ENCODE assay signal across 9 cellular contexts in the genomic region with DNA sequence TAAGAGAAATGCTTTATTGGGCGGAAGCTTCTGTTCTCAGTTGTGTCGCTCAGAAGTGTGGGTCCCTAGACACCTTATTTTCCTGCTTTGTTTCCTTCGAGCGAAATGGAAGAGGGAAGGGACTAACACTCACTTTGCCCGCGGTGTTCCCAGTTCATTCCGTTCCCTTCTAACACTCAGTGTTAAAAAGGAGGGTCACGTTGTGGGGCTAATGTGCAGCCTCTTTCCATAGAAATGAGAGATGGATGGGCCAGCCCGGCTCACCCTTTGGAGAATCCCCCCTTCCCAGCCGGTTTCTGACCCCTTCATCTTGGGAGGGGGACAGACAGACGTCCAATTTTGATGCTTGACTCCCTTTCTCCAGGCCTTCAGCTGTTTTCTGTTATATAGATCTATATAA. TPM values are rescaled to one million over a fixed set of nuclear protein-coding genes. Genes with fewer than 3 reads are reported as not detected.
DNase-seq lines count a peak whose midpoint lies in the region; ATAC-seq, FAIRE-seq and TF ChIP-seq lines count a peak whose summit lies in the region.
"Had no signal": no experiment of that assay in that cellular context is flagged by ENCODE, and none has a peak within 500 bp of the region (broad histone marks: within the 10 kb centered on the region; RNA-seq: fewer than 3 reads in every experiment).

No MANE protein-coding gene starts in this region.

- no peak for TF ChIP-seq CTCF in HepG2 (CRISPR knock-in tag; IDR thresholded peaks at IDR 0.05)

- FAIRE-seq in HepG2 (lab: Jason Lieb, UNC) = no peak

- no peak for DNase-seq in activated T-cell treated with anti-CD3 and anti-CD28 coated beads, Interleukin-2, amount 50 U/mL, for 72 hours
- DNase-seq in activated T-cell treated with anti-CD3 and anti-CD28 coated beads for 4 hours (no peak), HepG2 (ENCODE audit: low spot score) (no peak), GDM1 (lab: John Stamatoyannopoulos, UW) (no peak), cerebellar cortex (ENCODE audit: low spot score) (no peak)

- peak overlapping the region; percentile 96 for H3K4me2 ChIP-seq in HepG2 (ENCODE audit: low read depth, low read length)

- H3K9ac ChIP-seq in HepG2 (ENCODE audit: insufficient read depth, low read depth, low read length) = peak overlapping the region; percentile 92
- H3K9ac ChIP-seq in subcutaneous abdominal adipose tissue (ENCODE audit: low read length in 5 of 5) = peak overlapping the region in 1 of 5 donors; percentile 46

- TF ChIP-seq RAD21 in HepG2 (CRISPR knock-in tag; IDR thresholded peaks at IDR 0.05) = no peak

- no peaks in the 10 kb centered on the region for H3K9me3 ChIP-seq in HepG2 (ENCODE audit: low read length)
- no peaks in the 10 kb centered on the region for H3K9me3 ChIP-seq in subcutaneous abdominal adipose tissue (ENCODE audit: control insufficient read depth in 5 of 5, low read length in 5 of 5)

- H3K4me1 Mint-ChIP-seq in activated T-cell treated with anti-CD3 and anti-CD28 coated beads, Interleukin-2, amount 50 U/mL, for 72 hours (ENCODE audit: low read depth) = peaks cover 47% of the 10 kb centered on the region
- peaks cover 45% of the 10 kb centered on the region for H3K4me1 Mint-ChIP-seq in activated naive CD8-positive, alpha-beta T cell (ENCODE audit: low read depth)

- TSS peak; percentile 41 for BruUV-seq in HepG2 (replicated peaks; lab: Mats Ljungman, UMichigan)

- H3K27ac Mint-ChIP-seq in activated T-cell treated with anti-CD3 and anti-CD28 coated beads, Interleukin-2, amount 50 U/mL, for 72 hours = peak overlapping the region; percentile 17
- H3K27ac Mint-ChIP-seq in activated naive CD8-positive, alpha-beta T cell = no peak overlapping the region

- CTCF ChIA-PET in HepG2 (lab: Yijun Ruan, JAX; ENCODE audit: low intra/inter-chr PET ratio, low total read pairs) = no interaction called here

- no peak for TF ChIP-seq EP300 in HepG2 (IDR thresholded peaks at IDR 0.05; ENCODE audit: low read depth in 2 of 2, low read length in 2 of 2)
- no peak for TF ChIP-seq EP300 in HepG2 (CRISPR knock-in tag; IDR thresholded peaks at IDR 0.05; ENCODE audit: borderline replicate concordance)

- H3K36me3 ChIP-seq in HepG2 (replicated peaks in 1 of 2; ENCODE audit: control insufficient read depth in 1 of 2, insufficient read depth in 2 of 2, low read length in 2 of 2) (peaks cover 9 to 30% of the 10 kb centered on the region in 2 experiments), subcutaneous abdominal adipose tissue (ENCODE audit: control insufficient read depth in 5 of 5, insufficient read depth in 5 of 5, low read length in 5 of 5) (peaks cover 0 to 9% (median 0%) of the 10 kb centered on the region in 5 donors)

- H3K9me3 Mint-ChIP-seq in activated T-cell treated with anti-CD3 and anti-CD28 coated beads, Interleukin-2, amount 50 U/mL, for 72 hours = no peaks in the 10 kb centered on the region
- no peaks in the 10 kb centered on the region for H3K9me3 Mint-ChIP-seq in activated naive CD8-positive, alpha-beta T cell (ENCODE audit: low read depth)

- H4K20me1 ChIP-seq in HepG2 (ENCODE audit: insufficient read depth, low read length) = peaks cover 46% of the 10 kb centered on the region

- WGBS in HepG2 (ENCODE audit: low lambda C conversion rate) = 11% methylated on average over 11 of the region's 11 CpGs

- H3K79me2 ChIP-seq in HepG2 (ENCODE audit: insufficient read depth, low read length) = peaks cover 71% of the 10 kb centered on the region

- H3K27me3 ChIP-seq in HepG2 (ENCODE audit: control insufficient read depth in 1 of 2, insufficient read depth in 2 of 2, low read length in 2 of 2) (no peaks in the 10 kb centered on the region; a peak in 1 of 5 replicates), subcutaneous abdominal adipose tissue (ENCODE audit: control insufficient read depth in 5 of 5, insufficient read depth in 4 of 5, low read length in 5 of 5) (no peaks in the 10 kb centered on the region)

- H3K27me3 Mint-ChIP-seq in activated T-cell treated with anti-CD3 and anti-CD28 coated beads, Interleukin-2, amount 50 U/mL, for 72 hours (ENCODE audit: low read depth) = no peaks in the 10 kb centered on the region
- no peaks in the 10 kb centered on the region for H3K27me3 Mint-ChIP-seq in activated naive CD8-positive, alpha-beta T cell

- H3K27ac ChIP-seq in HepG2 (ENCODE audit: extremely low read length, insufficient read depth, low read length) = peak overlapping the region; percentile 83
- H3K27ac ChIP-seq in subcutaneous abdominal adipose tissue (ENCODE audit: low read depth, low read length) = no peak overlapping the region
- H3K27ac ChIP-seq: C4-2B had no signal

- H3K36me3 Mint-ChIP-seq in activated T-cell treated with anti-CD3 and anti-CD28 coated beads, Interleukin-2, amount 50 U/mL, for 72 hours (ENCODE audit: insufficient read depth in 2 of 2) = peaks cover 0 to 1% of the 10 kb centered on the region in 2 donors
- no peaks in the 10 kb centered on the region for H3K36me3 Mint-ChIP-seq in activated naive CD8-positive, alpha-beta T cell

- H3K4me1 ChIP-seq in HepG2 (ENCODE audit: insufficient read depth, low read length) (peaks cover 59% of the 10 kb centered on the region), subcutaneous abdominal adipose tissue (ENCODE audit: control insufficient read depth in 5 of 5, insufficient read depth in 5 of 5, low read length in 5 of 5) (peaks cover 4 to 54% (median 27%) of the 10 kb centered on the region in 5 donors)

- H2AFZ ChIP-seq in HepG2 (ENCODE audit: low read length) = no peak overlapping the region

- ATAC-seq in activated T-cell treated with anti-CD3 and anti-CD28 coated beads, Interleukin-2, amount 50 U/mL, for 72 hours (replicated peaks in 1 of 2) = no peak
- ATAC-seq in HepG2 (no peak), HG02642 (IDR thresholded peaks at IDR 0.05; ENCODE audit: poor library complexity, unreplicated experiment) (no peak)

- peak overlapping the region; percentile 88 to 96 (median 90) for H3K4me3 ChIP-seq in HepG2 (replicated peaks in 1 of 3; ENCODE audit: insufficient read depth in 1 of 3, low read depth in 2 of 3, low read length in 3 of 3)
- H3K4me3 ChIP-seq in subcutaneous abdominal adipose tissue (ENCODE audit: low read depth in 1 of 5, low read length in 5 of 5) = peak overlapping the region in 4 of 5 donors; percentile 66 to 76 (median 72)

- H3K4me3 Mint-ChIP-seq in activated T-cell treated with anti-CD3 and anti-CD28 coated beads, Interleukin-2, amount 50 U/mL, for 72 hours = peak overlapping the region; percentile 83 to 99
- H3K4me3 Mint-ChIP-seq in activated naive CD8-positive, alpha-beta T cell = peak overlapping the region; percentile 89

- POLR2A ChIA-PET in HepG2 (lab: Yijun Ruan, JAX) = no interaction called here

- in situ Hi-C loops in HepG2 (cut with HindIII; ENCODE audit: extremely low pct_ligation_motif_present, low pct_unique_long_range_greater_than_20kb) = no loop called here

- no peak for TF ChIP-seq POLR2A in HepG2 (IDR thresholded peaks at IDR 0.05; ENCODE audit: insufficient read depth in 1 of 2, low read depth in 2 of 2, low read length in 2 of 2)

- intact Hi-C loops in HepG2 (cut with micrococcal nuclease; ENCODE audit: unreplicated experiment) = loop anchor here (5.0 kb wide), 1 partner anchor 455 kb away; no protein-coding TSS in a partner anchor

TF ChIP-seq in HepG2, 621 proteins besides CTCF, POLR2A, EP300 and RAD21:
- 0 out of 2 replicates have a peak, but pooled peaks have one; percentile 13 for TF ChIP-seq MED1 (CRISPR knock-in tag; IDR thresholded peaks at IDR 0.05)
- no peak for TF ChIP-seq ZNF547 (CRISPR knock-in tag; IDR thresholded peaks at IDR 0.05)

RNA-seq across cellular contexts. Expression of gene ATP11A, which starts 2.3 kb away (rescaled TPM):
- 10 to 100 TPM; 33.8 to 41.0 TPM for total RNA-seq in activated T-cell treated with anti-CD3 and anti-CD28 coated beads, Interleukin-2, amount 50 U/mL, for 72 hours
- 18.4 and 18.9 TPM in 2 replicates for total RNA-seq in HepG2 (2016; rRNA removed; fragmentation: Illumina TruSeq; extraction: Trizol)
- 5.5 and 6.6 TPM in 2 replicates for total RNA-seq in HepG2 (2016; cell fraction: cytosol; rRNA removed; fragmentation: Illumina TruSeq; extraction: Trizol; ENCODE audit: low read depth)
- 13.9 and 19.4 TPM in 2 replicates for total RNA-seq in HepG2 (2016; cell fraction: insoluble cytoplasmic fraction; rRNA removed; fragmentation: Illumina TruSeq; extraction: Trizol)
- 12.7 and 14.7 TPM in 2 replicates for total RNA-seq in HepG2 (2016; cell fraction: membrane; rRNA removed; fragmentation: Illumina TruSeq; extraction: Trizol)
- total RNA-seq in HepG2 (2016; cell fraction: nucleus; rRNA removed; fragmentation: Illumina TruSeq; extraction: Trizol) = 44.6 and 51.9 TPM in 2 replicates
- 20.1 and 24.0 TPM in 2 replicates for polyA plus RNA-seq in HepG2 (2011; rRNA removed)
- 13.1 and 13.2 TPM in 2 replicates for polyA plus RNA-seq in HepG2 (2011; cell fraction: cytosol; rRNA removed)
- 168 and 195 TPM in 2 replicates for polyA plus RNA-seq in HepG2 (2011; cell fraction: nucleus; rRNA removed)
- polyA plus RNA-seq in HepG2 (2012) = 36.8 and 55.4 TPM in 2 replicates
- polyA plus RNA-seq in HepG2 (2016; cell fraction: cytosol; fragmentation: Illumina TruSeq; extraction: Trizol; ENCODE audit: low read depth) = 1.3 and 1.5 TPM in 2 replicates
- polyA plus RNA-seq in HepG2 (2016; cell fraction: insoluble cytoplasmic fraction; fragmentation: Illumina TruSeq; extraction: Trizol; ENCODE audit: low read depth) = 12.9 TPM in 2 replicates
- 3.0 and 3.7 TPM in 2 replicates for polyA plus RNA-seq in HepG2 (2016; cell fraction: membrane; fragmentation: Illumina TruSeq; extraction: Trizol; ENCODE audit: low read depth)
- polyA plus RNA-seq in HepG2 (2016; cell fraction: nucleus; fragmentation: Illumina TruSeq; extraction: Trizol; ENCODE audit: insufficient read depth, low read depth) = 72.0 and 87.4 TPM in 2 replicates
- 14.4 and 71.9 TPM in 2 replicates for polyA minus RNA-seq in HepG2 (2011; rRNA and poly(A)+ RNA removed; ENCODE audit: low replicate concordance)
- polyA minus RNA-seq in HepG2 (2011; cell fraction: cytosol; rRNA and poly(A)+ RNA removed) = 42.1 and 46.7 TPM in 2 replicates
- 107 and 137 TPM in 2 replicates for polyA minus RNA-seq in HepG2 (2011; cell fraction: nucleus; rRNA and poly(A)+ RNA removed)
